In genomic region chr2:7697052-7697451, GRCh38 we compare ENCODE assay signal across 11 cellular contexts.
DNase-seq lines count a peak whose midpoint lies in the region; ATAC-seq and TF ChIP-seq lines count a peak whose summit lies in the region.
"Had no signal": no experiment of that assay in that cellular context is flagged by ENCODE, and none has a peak within 500 bp of the region (broad histone marks: within the 10 kb centered on the region; RNA-seq: fewer than 3 reads in every experiment).

No MANE protein-coding gene starts in this region.

- no peak overlapping the region for H3K4me3 Mint-ChIP-seq in activated CD4-positive, alpha-beta T cell treated with anti-CD3 and anti-CD28 coated beads, Interleukin-2, amount 10 ng/mL, durations not matched to agents 7 days and 5 days

- POLR2A ChIA-PET in HEK293T (lab: Yijun Ruan, JAX): no interaction called here
- POLR2A ChIA-PET in activated CD4-positive, alpha-beta T cell treated with anti-CD3 and anti-CD28 coated beads, Interleukin-2, amount 10 ng/mL, durations not matched to agents 7 days and 5 days (lab: Charles Lee): no interaction called here

- no peaks in the 10 kb centered on the region for H3K27me3 Mint-ChIP-seq in activated CD4-positive, alpha-beta T cell treated with anti-CD3 and anti-CD28 coated beads, Interleukin-2, amount 10 ng/mL, durations not matched to agents 7 days and 5 days

- H3K9me3 Mint-ChIP-seq in activated CD4-positive, alpha-beta T cell treated with anti-CD3 and anti-CD28 coated beads, Interleukin-2, amount 10 ng/mL, durations not matched to agents 7 days and 5 days: peaks cover 6% of the 10 kb centered on the region

- CTCF ChIA-PET in HEK293T (lab: Yijun Ruan, JAX): no interaction called here
- CTCF ChIA-PET in activated CD4-positive, alpha-beta T cell treated with anti-CD3 and anti-CD28 coated beads, Interleukin-2, amount 10 ng/mL, durations not matched to agents 7 days and 5 days (lab: Charles Lee): interaction anchor here (1.3 kb wide), 1 partner anchor 10 kb away, joined by 3 read pairs; no protein-coding TSS in a partner anchor

- DNase-seq in GM12864 (ENCODE audit: low read depth) (no peak), HEK293T (ENCODE audit: extremely low spot score) (peak; percentile 15), SK-MEL-5 (ENCODE audit: low read depth, low spot score) (peak; percentile 19), iPS-NIHi11 (ENCODE audit: low spot score) (peak; percentile 36), sciatic nerve (ENCODE audit: low spot score) (no peak)
- no peak for DNase-seq in activated CD4-positive, alpha-beta T cell treated with anti-CD3 and anti-CD28 coated beads, Interleukin-2, amount 10 ng/mL, durations not matched to agents 7 days and 5 days
- DNase-seq: EL, NCI-H1105 treated with DMSO at 0.1 percent for 48 hours, NCI-H2029 treated with DMSO at 0.1 percent for 48 hours had no signal

- H3K36me3 Mint-ChIP-seq in activated CD4-positive, alpha-beta T cell treated with anti-CD3 and anti-CD28 coated beads, Interleukin-2, amount 10 ng/mL, durations not matched to agents 7 days and 5 days (ENCODE audit: low read depth): peaks cover 3% of the 10 kb centered on the region

- intact Hi-C loops in sciatic nerve (cut with DNase I): no loop called here

- peak; percentile 11 for TF ChIP-seq CTCF in GM12864 (IDR thresholded peaks at IDR 0.05; ENCODE audit: low read depth, low read length, missing control alignments)

- H3K27ac Mint-ChIP-seq in activated CD4-positive, alpha-beta T cell treated with anti-CD3 and anti-CD28 coated beads, Interleukin-2, amount 10 ng/mL, durations not matched to agents 7 days and 5 days: no peak overlapping the region

- ATAC-seq in sciatic nerve: no peak
- ATAC-seq in HG02623 (IDR thresholded peaks at IDR 0.05; ENCODE audit: unreplicated experiment): no peak

- H3K4me1 Mint-ChIP-seq in activated CD4-positive, alpha-beta T cell treated with anti-CD3 and anti-CD28 coated beads, Interleukin-2, amount 10 ng/mL, durations not matched to agents 7 days and 5 days: peaks cover 28% of the 10 kb centered on the region

- H3K4me3 ChIP-seq in GM12864 (ENCODE audit: low read depth, low read length): no peak overlapping the region
- H3K4me3 ChIP-seq: BLaER1 treated with 17β-estradiol and CSF1 and Interleukin-3, amounts not matched to agents 10 nM and 100 nM had no signal

- in situ Hi-C loops in SK-MEL-5 (cut with HindIII; ENCODE audit: low pct_unique_long_range_greater_than_20kb, low sequenced_read_pairs): no loop called here

TF ChIP-seq in HEK293T, 16 proteins besides CTCF, POLR2A, EP300 and RAD21:
- no peak for TF ChIP-seq HDGF (IDR thresholded peaks at IDR 0.05; ENCODE audit: borderline replicate concordance)
- no peak for TF ChIP-seq SUZ12 (IDR thresholded peaks at IDR 0.05)
- TF ChIP-seq NFRKB (IDR thresholded peaks at IDR 0.05): no peak
- TF ChIP-seq SP1 (IDR thresholded peaks at IDR 0.05): no peak
- no peak for TF ChIP-seq LEF1 (IDR thresholded peaks at IDR 0.05; ENCODE audit: borderline replicate concordance)
- no peak for TF ChIP-seq CTBP1 (IDR thresholded peaks at IDR 0.05; ENCODE audit: borderline replicate concordance)
- TF ChIP-seq ZNF384 (IDR thresholded peaks at IDR 0.05): no peak
- TF ChIP-seq TARDBP (IDR thresholded peaks at IDR 0.05): no peak
- no peak for TF ChIP-seq FOXA1 (IDR thresholded peaks at IDR 0.05)

Comparison
In these comparisons a context has a peak if more than half of its experiments do, and no peak if none do; other contexts are left out.
1. DNase-seq: peak in HEK293T (single experiment), SK-MEL-5 (single experiment) and iPS-NIHi11 (single experiment); none in GM12864 (single experiment), sciatic nerve (single experiment) and activated CD4-positive, alpha-beta T cell treated with anti-CD3 and anti-CD28 coated beads, Interleukin-2, amount 10 ng/mL, durations not matched to agents 7 days and 5 days (single experiment).